1 cellular context compared by ENCODE assay signal in genomic region chr7:2815523-2816240, GRCh38.
TF ChIP-seq lines count a peak whose summit lies in the region.

No MANE protein-coding gene starts in this region.

TF ChIP-seq in IMR-90, 13 proteins besides CTCF, POLR2A, EP300 and RAD21:
- TF ChIP-seq MAZ (IDR thresholded peaks at IDR 0.05; ENCODE audit: borderline replicate concordance, low read depth, low read length) (no peak), FOS (IDR thresholded peaks at IDR 0.05; ENCODE audit: low read depth, low read length) (no peak), CEBPB (IDR thresholded peaks at IDR 0.05; ENCODE audit: low read depth, low read length) (no peak), BHLHE40 (IDR thresholded peaks at IDR 0.05; ENCODE audit: low read depth, low read length) (no peak), CHD1 (IDR thresholded peaks at IDR 0.05; ENCODE audit: low read depth, low read length) (no peak), RCOR1 (IDR thresholded peaks at IDR 0.05; ENCODE audit: insufficient replicate concordance, low read length) (no peak), MXI1 (IDR thresholded peaks at IDR 0.05; ENCODE audit: borderline replicate concordance, low read depth, low read length) (no peak), MAFK (IDR thresholded peaks at IDR 0.05; ENCODE audit: low read depth, low read length) (no peak), NFE2L2 (IDR thresholded peaks at IDR 0.05; ENCODE audit: low read depth, low read length) (no peak), SMC3 (IDR thresholded peaks at IDR 0.05; ENCODE audit: low read depth, low read length) (no peak), RFX5 (IDR thresholded peaks at IDR 0.05; ENCODE audit: low read depth, low read length) (no peak)
- TF ChIP-seq, protein P1, sequence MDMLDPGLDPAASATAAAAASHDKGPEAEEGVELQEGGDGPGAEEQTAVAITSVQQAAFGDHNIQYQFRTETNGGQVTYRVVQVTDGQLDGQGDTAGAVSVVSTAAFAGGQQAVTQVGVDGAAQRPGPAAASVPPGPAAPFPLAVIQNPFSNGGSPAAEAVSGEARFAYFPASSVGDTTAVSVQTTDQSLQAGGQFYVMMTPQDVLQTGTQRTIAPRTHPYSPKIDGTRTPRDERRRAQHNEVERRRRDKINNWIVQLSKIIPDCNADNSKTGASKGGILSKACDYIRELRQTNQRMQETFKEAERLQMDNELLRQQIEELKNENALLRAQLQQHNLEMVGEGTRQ (IDR thresholded peaks at IDR 0.05; ENCODE audit: low read depth, low read length) = no peak
- TF ChIP-seq, protein P2, sequence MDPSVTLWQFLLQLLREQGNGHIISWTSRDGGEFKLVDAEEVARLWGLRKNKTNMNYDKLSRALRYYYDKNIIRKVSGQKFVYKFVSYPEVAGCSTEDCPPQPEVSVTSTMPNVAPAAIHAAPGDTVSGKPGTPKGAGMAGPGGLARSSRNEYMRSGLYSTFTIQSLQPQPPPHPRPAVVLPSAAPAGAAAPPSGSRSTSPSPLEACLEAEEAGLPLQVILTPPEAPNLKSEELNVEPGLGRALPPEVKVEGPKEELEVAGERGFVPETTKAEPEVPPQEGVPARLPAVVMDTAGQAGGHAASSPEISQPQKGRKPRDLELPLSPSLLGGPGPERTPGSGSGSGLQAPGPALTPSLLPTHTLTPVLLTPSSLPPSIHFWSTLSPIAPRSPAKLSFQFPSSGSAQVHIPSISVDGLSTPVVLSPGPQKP (IDR thresholded peaks at IDR 0.05; ENCODE audit: borderline replicate concordance, low read depth, low read length) = no peak
